ENCODE assay signal across 10 cellular contexts in genomic region chr2:210183936-210184335, GRCh38. TPM values are rescaled to one million over a fixed set of nuclear protein-coding genes. Genes with fewer than 3 reads are reported as not detected.
"Had no signal": no experiment of that assay in that cellular context is flagged by ENCODE, and none has a peak within 500 bp of the region (broad histone marks: within the 10 kb centered on the region; RNA-seq: fewer than 3 reads in every experiment).

No MANE protein-coding gene starts in this region.

RNA-seq across cellular contexts. Expression of gene ACADL, which starts 41.3 kb away (rescaled TPM):
- total RNA-seq: activated B cell treated with CpG ODN at 0.5 μM for 24 hours; activated CD4-positive, alpha-beta memory T cell treated with anti-CD3 and anti-CD28 coated beads for 36 hours; activated CD4-positive, alpha-beta T cell treated with anti-CD3 and anti-CD28 coated beads, Interleukin-2, amount 10 ng/mL, durations not matched to agents 24 days and 14 days; activated CD8-positive, alpha-beta memory T cell treated with anti-CD3 and anti-CD28 coated beads for 36 hours; activated CD8-positive, alpha-beta T cell treated with anti-CD3 and anti-CD28 coated beads for 36 hours; activated naive CD8-positive, alpha-beta T cell treated with anti-CD3 and anti-CD28 coated beads, Interleukin-2, amount 10 ng/mL, durations not matched to agents 7 days and 5 days; activated T-cell treated with anti-CD3 and anti-CD28 coated beads, Interleukin-2, amount 50 U/mL, for 4 hours; activated T-cell treated with anti-CD3 and anti-CD28 coated beads, Interleukin-2, amount 50 U/mL, for 72 hours; activated T-helper 2 cell treated with anti-CD3 and anti-CD28 coated beads, Interferon-gamma antibody, Interleukin-2, Interleukin-4, amounts not matched to agents 10 μg/mL and 5 μg/mL and 100 μg/mL, durations not matched to agents 14 hours and 24 hours and 36 hours; chondrocyte had no signal
